Comparison of ENCODE assay signal across 27 cellular contexts in the genomic region with DNA sequence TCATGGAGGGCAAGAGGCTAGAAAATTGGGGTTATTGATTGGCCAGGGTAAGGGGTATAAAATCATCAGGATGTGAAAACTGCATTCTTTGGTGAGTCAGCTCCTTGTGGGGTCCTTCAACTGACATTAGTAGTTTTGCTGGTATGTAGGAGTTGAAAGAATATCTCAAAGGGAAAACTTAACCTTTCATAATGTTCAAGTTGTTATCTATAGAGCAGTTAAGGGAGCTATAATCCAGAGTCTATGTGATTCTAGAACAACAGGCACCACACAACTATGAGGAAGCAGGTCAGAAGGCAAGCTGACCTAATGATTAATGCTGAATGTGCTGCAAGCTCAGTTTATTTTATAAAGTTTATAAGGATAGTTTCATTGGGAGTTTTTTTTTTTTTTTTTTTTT. TPM values are rescaled to one million over a fixed set of nuclear protein-coding genes. Genes with fewer than 3 reads are reported as not detected.
DNase-seq lines count a peak whose midpoint lies in the region; ATAC-seq, FAIRE-seq and TF ChIP-seq lines count a peak whose summit lies in the region.
"Had no signal": no experiment of that assay in that cellular context is flagged by ENCODE, and none has a peak within 500 bp of the region (broad histone marks: within the 10 kb centered on the region; RNA-seq: fewer than 3 reads in every experiment).

No MANE protein-coding gene starts in this region.

- H3K79me2 ChIP-seq in SK-N-SH (ENCODE audit: insufficient read depth) (no peaks in the 10 kb centered on the region), astrocyte (ENCODE audit: insufficient read depth, low read length) (no peaks in the 10 kb centered on the region)

- no peak overlapping the region for H3K4me3 ChIP-seq in SK-N-SH (ENCODE audit: low read depth in 2 of 2, low read length in 1 of 2)
- H3K4me3 ChIP-seq in astrocyte (ENCODE audit: insufficient read depth, low read depth, low read length): no peak overlapping the region
- no peak overlapping the region for H3K4me3 ChIP-seq in foreskin fibroblast (ENCODE audit: low read depth in 1 of 2, low read length in 2 of 2)
- H3K4me3 ChIP-seq: esophagus squamous epithelium, GM12878, heart right ventricle, stomach had no signal

- CTCF ChIA-PET in SK-N-SH (lab: Yijun Ruan, JAX): no interaction called here

- peak overlapping the region; percentile 47; the same call in 1 of the 2 replicates for H3K4me2 ChIP-seq in SK-N-SH
- peak overlapping the region; percentile 43 for H3K4me2 ChIP-seq in astrocyte (ENCODE audit: low read length)

- H3K9ac ChIP-seq in SK-N-SH (no peak overlapping the region), astrocyte (ENCODE audit: low read length) (no peak overlapping the region)

- no peaks in the 10 kb centered on the region for H3K9me2 ChIP-seq in SK-N-SH

- POLR2A ChIA-PET in SK-N-SH (lab: Yijun Ruan, JAX): no interaction called here

- no peaks in the 10 kb centered on the region for H3K27me3 Mint-ChIP-seq in astrocyte (ENCODE audit: low read depth, unreplicated experiment)

- no peak for DNase-seq in SK-N-SH
- peak; percentile 68 for DNase-seq in astrocyte (ENCODE audit: low read depth)
- DNase-seq in foreskin fibroblast: peak; percentile 31 to 42
- no peak for DNase-seq in activated CD4-positive, alpha-beta T cell treated with anti-CD3 and anti-CD28 coated beads for 48 hours
- DNase-seq: activated CD8-positive, alpha-beta memory T cell treated with anti-CD3 and anti-CD28 coated beads, Interleukin-2, amount 50 U/mL, for 48 hours; activated effector memory CD4-positive, alpha-beta T cell treated with Interleukin-2 at 50 U/mL for 16 hours; C1 segment of cervical spinal cord; esophagus squamous epithelium; GF-D8; heart right ventricle; KG1; NCI-H1930; occipital lobe; stimulated activated CD4-positive, alpha-beta T cell treated with anti-CD3 and anti-CD28 coated beads, Interleukin-4, amount 100 ng/mL, for 1 hour; stomach; trophoblast cell had no signal

- 0 out of 2 replicates have a peak overlapping the region, but pooled peaks have one; percentile 7 for H2AFZ ChIP-seq in SK-N-SH (ENCODE audit: low read depth)
- no peak overlapping the region for H2AFZ ChIP-seq in astrocyte (ENCODE audit: low read depth, low read length)

- no peaks in the 10 kb centered on the region for H3K36me3 Mint-ChIP-seq in astrocyte (ENCODE audit: low read depth, unreplicated experiment)

- H3F3A ChIP-seq in SK-N-SH (replicated peaks; ENCODE audit: insufficient read depth): no peaks in the 10 kb centered on the region

- H3K9me3 ChIP-seq in SK-N-SH (no peaks in the 10 kb centered on the region), astrocyte (ENCODE audit: insufficient read depth, low read depth, low read length) (no peaks in the 10 kb centered on the region)
- H3K9me3 ChIP-seq: esophagus squamous epithelium had no signal

- H3K27me3 ChIP-seq in SK-N-SH (ENCODE audit: insufficient read depth) (no peaks in the 10 kb centered on the region), astrocyte (ENCODE audit: insufficient read depth, low read length) (no peaks in the 10 kb centered on the region)
- H3K27me3 ChIP-seq: esophagus squamous epithelium, heart right ventricle, stomach had no signal

- peak overlapping the region; percentile 82 for H3K27ac Mint-ChIP-seq in astrocyte (ENCODE audit: unreplicated experiment)

- H3K36me3 ChIP-seq in SK-N-SH (replicated peaks in 1 of 2; ENCODE audit: control insufficient read depth in 1 of 2, insufficient read depth in 2 of 2, low read length in 1 of 2): no peaks in the 10 kb centered on the region
- H3K36me3 ChIP-seq in astrocyte (ENCODE audit: insufficient read depth, low read length): no peaks in the 10 kb centered on the region
- H3K36me3 ChIP-seq: esophagus squamous epithelium, heart right ventricle, stomach had no signal

- TF ChIP-seq CTCF in SK-N-SH (IDR thresholded peaks at IDR 0.05): no peak
- no peak for TF ChIP-seq CTCF in astrocyte (IDR thresholded peaks at IDR 0.05; ENCODE audit: insufficient read depth, low read depth, low read length)
- no peak for TF ChIP-seq CTCF in foreskin fibroblast (IDR thresholded peaks at IDR 0.05; ENCODE audit: low read depth, low read length)

- H4K20me1 ChIP-seq in SK-N-SH (ENCODE audit: insufficient read depth) (no peaks in the 10 kb centered on the region), astrocyte (ENCODE audit: insufficient read depth, low read length) (no peaks in the 10 kb centered on the region)

- H3K4me1 Mint-ChIP-seq in astrocyte (ENCODE audit: low read depth, unreplicated experiment): peaks cover 15% of the 10 kb centered on the region
- H3K4me1 Mint-ChIP-seq: central memory CD8-positive, alpha-beta T cell had no signal

- ATAC-seq in SK-N-SH treated with all-trans-retinoic acid at 6 μM for 48 hours: no peak
- ATAC-seq in GM19395 (IDR thresholded peaks at IDR 0.05; ENCODE audit: unreplicated experiment): no peak
- ATAC-seq in esophagus mucosa: no peak
- ATAC-seq in GM19328 (IDR thresholded peaks at IDR 0.05; ENCODE audit: unreplicated experiment): no peak
- ATAC-seq: GM12878, heart right ventricle had no signal

- peak; percentile 43 for FAIRE-seq in astrocyte (lab: Jason Lieb, UNC)
- FAIRE-seq: GM12878 had no signal

- no peak overlapping the region for H3K4me3 Mint-ChIP-seq in astrocyte (ENCODE audit: unreplicated experiment)
- H3K4me3 Mint-ChIP-seq: central memory CD8-positive, alpha-beta T cell had no signal

- H3K4me1 ChIP-seq in SK-N-SH (ENCODE audit: control insufficient read depth in 1 of 2, insufficient read depth in 2 of 2, low read depth in 1 of 2, low read length in 1 of 2) (peaks cover 0 to 9% of the 10 kb centered on the region in 2 experiments; a peak in 1 of 4 replicates), astrocyte (ENCODE audit: insufficient read depth, low read length) (peaks cover 16% of the 10 kb centered on the region)

- TF ChIP-seq EP300 in SK-N-SH (IDR thresholded peaks at IDR 0.05; ENCODE audit: borderline replicate concordance in 1 of 2, low read depth in 1 of 2, low read length in 1 of 2): peak in 1 of 2 experiments; percentile 45; a peak in 1 of 4 replicates

- peak overlapping the region in 1 of 2 experiments; percentile 32; a peak in 1 of 4 replicates for H3K27ac ChIP-seq in SK-N-SH (ENCODE audit: low read depth in 2 of 2, low read length in 1 of 2)
- H3K27ac ChIP-seq in astrocyte (ENCODE audit: low read depth, low read length): peak overlapping the region; percentile 58
- H3K27ac ChIP-seq: 22Rv1, esophagus squamous epithelium, heart right ventricle, stomach had no signal

- no peaks in the 10 kb centered on the region for H3K9me3 Mint-ChIP-seq in astrocyte (ENCODE audit: unreplicated experiment)
- H3K9me3 Mint-ChIP-seq: central memory CD8-positive, alpha-beta T cell had no signal

- no peak for TF ChIP-seq RAD21 in SK-N-SH (IDR thresholded peaks at IDR 0.05; ENCODE audit: low read length)

TF ChIP-seq in SK-N-SH, 30 proteins besides CTCF, POLR2A, EP300 and RAD21:
- TF ChIP-seq ELF1 (IDR thresholded peaks at IDR 0.05): 0 out of 2 replicates have a peak, but pooled peaks have one; percentile 39
- peak; percentile 44; the same call in 1 of the 2 replicates for TF ChIP-seq JUND (IDR thresholded peaks at IDR 0.05)
- TF ChIP-seq TCF12 (IDR thresholded peaks at IDR 0.05): 0 out of 2 replicates have a peak, but pooled peaks have one; percentile 6
- no peak for TF ChIP-seq RFX5 (IDR thresholded peaks at IDR 0.05; ENCODE audit: low read length)
- TF ChIP-seq FOSL2 (IDR thresholded peaks at IDR 0.05; ENCODE audit: borderline replicate concordance, low read depth): peak; percentile 46; the same call in 1 of the 2 replicates

TF ChIP-seq in SK-N-SH treated with all-trans-retinoic acid at 6 μM for 48 hours, 23 proteins besides CTCF, POLR2A, EP300 and RAD21:
- TF ChIP-seq ZC3H10 (CRISPR knock-in tag; IDR thresholded peaks at IDR 0.05) (no peak), ZNF8 (CRISPR knock-in tag; IDR thresholded peaks at IDR 0.05) (no peak)

RNA-seq across cellular contexts. Expression of gene PRPS1L1, which starts 13.7 kb away (rescaled TPM):
- not detected in 2 replicates for polyA plus RNA-seq in SK-N-SH (2012; rRNA removed)
- not detected in 2 replicates for polyA plus RNA-seq in SK-N-SH (2012; cell fraction: cytosol; rRNA removed)
- not detected in 2 replicates for polyA plus RNA-seq in SK-N-SH (2012; cell fraction: nucleus; rRNA removed)
- total RNA-seq in astrocyte: not detected in 2 replicates
- not detected for total RNA-seq in esophagus mucosa
- total RNA-seq: esophagus squamous epithelium, GM12878, heart right ventricle, lung microvascular endothelial cell, occipital lobe, RPMI7951, skeletal muscle tissue, stomach had no signal
- polyA plus RNA-seq: adipose tissue, GM12878, heart right ventricle, stomach had no signal

Comparison
In these comparisons a context has a peak if more than half of its experiments do, and no peak if none do; other contexts are left out.
1. DNase-seq: peak in astrocyte (single experiment) and foreskin fibroblast (2 of 2); none in SK-N-SH (single experiment) and activated CD4-positive, alpha-beta T cell treated with anti-CD3 and anti-CD28 coated beads for 48 hours (single experiment).